ENCODE assay signal across 15 cellular contexts in the genomic region with DNA sequence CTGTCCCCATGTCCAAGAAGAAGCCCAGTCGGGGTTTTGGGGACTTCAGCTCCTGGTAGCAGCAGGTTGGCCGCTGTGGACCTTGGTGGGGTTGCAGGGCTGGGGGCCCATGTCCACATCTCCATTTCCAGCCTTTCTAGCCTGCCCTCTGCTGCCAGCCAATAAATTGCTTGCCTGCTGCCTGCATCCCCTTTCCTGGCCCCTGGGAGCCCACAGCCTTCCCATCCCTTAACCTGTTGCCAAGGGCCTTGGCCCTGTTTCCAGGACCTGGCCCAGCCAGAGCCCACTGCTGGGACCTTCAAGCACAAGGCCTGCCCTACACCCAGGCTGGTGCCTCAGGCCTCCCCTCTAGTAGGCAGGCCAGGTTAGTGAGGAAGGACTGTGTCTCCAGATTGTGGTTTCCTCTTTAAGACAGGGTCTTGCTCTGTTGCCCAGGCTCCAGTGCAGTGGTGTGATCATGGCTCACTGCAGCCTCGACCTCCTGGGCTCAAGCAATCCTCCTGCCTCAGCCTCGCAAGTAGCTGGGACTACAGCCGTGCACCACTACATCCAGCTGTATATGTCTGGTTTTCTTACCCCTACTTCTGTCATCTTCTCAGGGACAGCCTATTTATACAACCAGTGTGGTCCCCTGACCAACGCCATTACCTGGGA.
"Had no signal": no experiment of that assay in that cellular context is flagged by ENCODE, and none has a peak within 500 bp of the region (broad histone marks: within the 10 kb centered on the region; RNA-seq: fewer than 3 reads in every experiment).

No MANE protein-coding gene starts in this region.

- H3K27me3 Mint-ChIP-seq: activated CD4-positive, alpha-beta memory T cell treated with anti-CD3 and anti-CD28 coated beads for 36 hours; activated CD4-positive, alpha-beta T cell treated with anti-CD3 and anti-CD28 coated beads for 36 hours; activated naive CD4-positive, alpha-beta T cell treated with anti-CD3 and anti-CD28 coated beads, Interleukin-2, amount 50 U/mL, for 24 hours had no signal

- DNase-seq: activated CD4-positive, alpha-beta memory T cell treated with anti-CD3 and anti-CD28 coated beads for 36 hours; activated CD4-positive, alpha-beta T cell treated with anti-CD3 and anti-CD28 coated beads for 36 hours; activated CD8-positive, alpha-beta memory T cell treated with anti-CD3 and anti-CD28 coated beads, Interleukin-2, amount 50 U/mL, for 4 hours; kidney; mesendoderm; stimulated activated CD4-positive, alpha-beta T cell treated with anti-CD3 and anti-CD28 coated beads, Interleukin-1b, Interleukin-23, amount 100 ng/mL, for 48 hours; stimulated activated naive CD4-positive, alpha-beta T cell; tibial artery; uterus; WERI-Rb-1 had no signal

- H3K4me3 Mint-ChIP-seq: activated CD4-positive, alpha-beta memory T cell treated with anti-CD3 and anti-CD28 coated beads for 36 hours; activated CD4-positive, alpha-beta T cell treated with anti-CD3 and anti-CD28 coated beads for 36 hours; activated naive CD4-positive, alpha-beta T cell treated with anti-CD3 and anti-CD28 coated beads, Interleukin-2, amount 50 U/mL, for 24 hours; T-helper 1 cell treated with Interleukin-12 subunit alpha and Interleukin-12 subunit beta and Interleukin-4 antibody, amounts not matched to agents 30 μg/mL and 1 μg/mL, for 36 hours had no signal

- H3K9me3 Mint-ChIP-seq: activated CD4-positive, alpha-beta memory T cell treated with anti-CD3 and anti-CD28 coated beads for 36 hours; activated naive CD4-positive, alpha-beta T cell treated with anti-CD3 and anti-CD28 coated beads, Interleukin-2, amount 50 U/mL, for 24 hours; activated T-helper 2 cell treated with anti-CD3 and anti-CD28 coated beads, Interferon-gamma antibody, Interleukin-2, Interleukin-4, amounts not matched to agents 10 μg/mL and 5 μg/mL and 100 μg/mL, durations not matched to agents 14 hours and 24 hours and 36 hours; neural progenitor cell; T-helper 1 cell treated with Interleukin-12 subunit alpha and Interleukin-12 subunit beta and Interleukin-4 antibody, amounts not matched to agents 30 μg/mL and 1 μg/mL, for 36 hours had no signal

- ATAC-seq: activated CD4-positive, alpha-beta T cell treated with anti-CD3 and anti-CD28 coated beads for 36 hours had no signal

- H3K36me3 ChIP-seq: neural progenitor cell, uterus had no signal

- H3K4me3 ChIP-seq: neural progenitor cell, tibial artery, uterus had no signal

- H3K9me3 ChIP-seq: tibial artery, uterus had no signal

- H3K4me1 ChIP-seq: neural progenitor cell had no signal

- H3K27ac Mint-ChIP-seq: activated CD4-positive, alpha-beta memory T cell treated with anti-CD3 and anti-CD28 coated beads for 36 hours; activated CD4-positive, alpha-beta T cell treated with anti-CD3 and anti-CD28 coated beads for 36 hours; activated naive CD4-positive, alpha-beta T cell treated with anti-CD3 and anti-CD28 coated beads, Interleukin-2, amount 50 U/mL, for 24 hours; activated T-helper 2 cell treated with anti-CD3 and anti-CD28 coated beads, Interferon-gamma antibody, Interleukin-2, Interleukin-4, amounts not matched to agents 10 μg/mL and 5 μg/mL and 100 μg/mL, durations not matched to agents 14 hours and 24 hours and 36 hours; neural progenitor cell; T-helper 1 cell treated with Interleukin-12 subunit alpha and Interleukin-12 subunit beta and Interleukin-4 antibody, amounts not matched to agents 30 μg/mL and 1 μg/mL, for 36 hours had no signal

- H3K27ac ChIP-seq: neural progenitor cell, parathyroid adenoma, tibial artery, uterus, WERI-Rb-1 had no signal

- H3K27me3 ChIP-seq: neural progenitor cell, tibial artery, uterus had no signal
